In genomic region chr2:151553-152328, GRCh38 we compare ENCODE assay signal across 36 cellular contexts.
A peak's percentile ranks its signal among the peaks of the same experiment; 100 is the strongest.
DNase-seq lines count a peak whose midpoint lies in the region; ATAC-seq, FAIRE-seq and TF ChIP-seq lines count a peak whose summit lies in the region.
"Had no signal": no experiment of that assay in that cellular context is flagged by ENCODE, and none has a peak within 500 bp of the region (broad histone marks: within the 10 kb centered on the region; RNA-seq: fewer than 3 reads in every experiment).

No MANE protein-coding gene starts in this region.

- H3K9me3 ChIP-seq in HUES48 (ENCODE audit: control insufficient read depth, insufficient read depth, low read length) (peaks cover 8% of the 10 kb centered on the region; the same call in 1 of the 2 replicates), astrocyte (ENCODE audit: insufficient read depth, low read depth, low read length) (no peaks in the 10 kb centered on the region), neuronal stem cell (replicated peaks in 1 of 2; ENCODE audit: control insufficient read depth in 2 of 2, insufficient read depth in 1 of 2, low read depth in 1 of 2, low read length in 2 of 2) (peaks cover 0 to 5% of the 10 kb centered on the region in 2 donors)
- H3K9me3 ChIP-seq: adrenal gland, spleen, testis had no signal

- H3K27me3 Mint-ChIP-seq in astrocyte (ENCODE audit: low read depth, unreplicated experiment) = no peaks in the 10 kb centered on the region

- ATAC-seq in HG02885 (IDR thresholded peaks at IDR 0.05; ENCODE audit: poor library complexity, unreplicated experiment) = no peak
- ATAC-seq: left lobe of liver, PC-3, right cardiac atrium had no signal

- H3K4me2 ChIP-seq in astrocyte (ENCODE audit: low read length) = no peak overlapping the region
- H3K4me2 ChIP-seq in neuronal stem cell (ENCODE audit: insufficient read depth, low read length, poor library complexity, severe bottlenecking) = no peak overlapping the region
- H3K4me2 ChIP-seq: KMS-11 had no signal

- no peak overlapping the region for H3K4ac ChIP-seq in neuronal stem cell (ENCODE audit: low read length)

- H3K9ac ChIP-seq in HUES48 (ENCODE audit: low read depth, low read length) = peak overlapping the region; percentile 66
- no peak overlapping the region for H3K9ac ChIP-seq in astrocyte (ENCODE audit: low read length)
- H3K9ac ChIP-seq in neuronal stem cell (ENCODE audit: low read depth, low read length, poor library complexity) = no peak overlapping the region
- H3K9ac ChIP-seq: GM23248, KMS-11 had no signal

- DNase-seq in astrocyte (ENCODE audit: low read depth) (no peak), iPS DF 19.7 (ENCODE audit: low read depth, low spot score) (peak; percentile 89), neuronal stem cell (ENCODE audit: low spot score) (peak; percentile 33), H4 (ENCODE audit: low spot score) (no peak), activated T-cell treated with anti-CD3 and anti-CD28 coated beads for 4 hours (no peak), coronary artery (ENCODE audit: low spot score) (no peak)
- DNase-seq: activated CD4-positive, alpha-beta memory T cell treated with anti-CD3 and anti-CD28 coated beads for 36 hours; activated CD4-positive, CD25-positive, alpha-beta regulatory T cell treated with anti-CD3 and anti-CD28 coated beads, Interleukin-2, amount 50 U/mL, for 72 hours; activated CD8-positive, alpha-beta memory T cell treated with anti-CD3 and anti-CD28 coated beads, Interleukin-2, amount 50 U/mL, for 4 hours; activated naive CD4-positive, alpha-beta T cell treated with anti-CD3 and anti-CD28 coated beads for 36 hours; adrenal gland; AML-193; CD4-positive, CD25-positive, alpha-beta regulatory T cell; DMS79 treated with DMSO at 0.1 percent for 48 hours; glutamatergic neuron; GM23248; NCI-H1417; NCI-H2029 treated with DMSO at 0.1 percent for 48 hours; NCI-H526 treated with DMSO at 0.1 percent for 48 hours; NK-92 treated with Interleukin-12 subunit alpha and Interleukin-12 subunit beta, amount 100 ng/mL, for 24 hours; PC-3; posterior cingulate gyrus; right cardiac atrium; SHP77; spleen; stimulated activated CD4-positive, alpha-beta T cell treated with anti-CD3 and anti-CD28 coated beads, Interleukin-2, amount 100 ng/mL, for 24 hours; testis had no signal

- peaks cover 1% of the 10 kb centered on the region for H3K36me3 Mint-ChIP-seq in astrocyte (ENCODE audit: low read depth, unreplicated experiment)
- H3K36me3 Mint-ChIP-seq: activated CD4-positive, alpha-beta memory T cell treated with anti-CD3 and anti-CD28 coated beads for 36 hours; brain; CD4-positive, CD25-positive, alpha-beta regulatory T cell; memory B cell had no signal

- H2AK5ac ChIP-seq in neuronal stem cell (ENCODE audit: low read depth, low read length) = no peak overlapping the region

- no peak for FAIRE-seq in astrocyte (lab: Jason Lieb, UNC)
- FAIRE-seq: urothelium cell line had no signal

- no peaks in the 10 kb centered on the region for H4K20me1 ChIP-seq in astrocyte (ENCODE audit: insufficient read depth, low read length)

- H3K79me1 ChIP-seq in neuronal stem cell (ENCODE audit: low read depth, low read length) = no peaks in the 10 kb centered on the region

- H2BK12ac ChIP-seq in neuronal stem cell (ENCODE audit: low read length) = no peak overlapping the region

- no CpG with 5 or more reads among the region's 6 CpGs for WGBS in neuronal stem cell (ENCODE audit: extremely low coverage in 2 of 2, insufficient read length in 2 of 2, insufficient replicate concordance in 1 of 2), 2 donors

- TF ChIP-seq CTCF in astrocyte (IDR thresholded peaks at IDR 0.05; ENCODE audit: insufficient read depth, low read depth, low read length) (no peak), coronary artery (IDR thresholded peaks at IDR 0.05) (no peak)

- no peak overlapping the region for H4K8ac ChIP-seq in neuronal stem cell (ENCODE audit: low read depth, low read length)

- H3K79me2 ChIP-seq in astrocyte (ENCODE audit: insufficient read depth, low read length) = no peaks in the 10 kb centered on the region

- H3K18ac ChIP-seq in neuronal stem cell (ENCODE audit: low read length) = peak overlapping the region; percentile 82

- peaks cover 46% of the 10 kb centered on the region for H3K4me1 ChIP-seq in HUES48 (ENCODE audit: control insufficient read depth, insufficient read depth, low read length)
- H3K4me1 ChIP-seq in astrocyte (ENCODE audit: insufficient read depth, low read length) = no peaks in the 10 kb centered on the region
- H3K4me1 ChIP-seq in neuronal stem cell (ENCODE audit: control insufficient read depth in 2 of 2, insufficient read depth in 1 of 2, low read depth in 1 of 2, low read length in 2 of 2) = peaks cover 11 to 14% of the 10 kb centered on the region in 2 donors
- H3K4me1 ChIP-seq: adrenal gland, spleen, testis had no signal

- no peak overlapping the region for H3K14ac ChIP-seq in neuronal stem cell (ENCODE audit: low read length)

- no peak overlapping the region for H2BK15ac ChIP-seq in neuronal stem cell (ENCODE audit: low read length)

- H4K91ac ChIP-seq in neuronal stem cell (ENCODE audit: low read depth, low read length, poor library complexity) = no peak overlapping the region

- H3K4me3 ChIP-seq in HUES48 (ENCODE audit: low read depth, low read length) (peak overlapping the region; percentile 46), astrocyte (ENCODE audit: insufficient read depth, low read depth, low read length) (no peak overlapping the region), neuronal stem cell (ENCODE audit: low read length in 2 of 2) (no peak overlapping the region), coronary artery (no peak overlapping the region)
- H3K4me3 ChIP-seq: adrenal gland, GM23248, spleen, testis had no signal

- peak overlapping the region; percentile 36 for H3K27ac Mint-ChIP-seq in astrocyte (ENCODE audit: unreplicated experiment)
- H3K27ac Mint-ChIP-seq: activated CD4-positive, alpha-beta memory T cell treated with anti-CD3 and anti-CD28 coated beads for 36 hours; activated naive CD4-positive, alpha-beta T cell treated with anti-CD3 and anti-CD28 coated beads for 36 hours; brain; memory B cell; stimulated activated naive CD8-positive, alpha-beta T cell treated with anti-CD3 and anti-CD28 coated beads, Interleukin-15, Interleukin-2, amounts not matched to agents 100 ng/mL and 50 ng/mL, for 24 hours had no signal

- H3K36me3 ChIP-seq in HUES48 (ENCODE audit: control insufficient read depth, insufficient read depth, low read length) (no peaks in the 10 kb centered on the region), astrocyte (ENCODE audit: insufficient read depth, low read length) (no peaks in the 10 kb centered on the region), neuronal stem cell (replicated peaks in 1 of 2; ENCODE audit: control insufficient read depth in 2 of 2, insufficient read depth in 2 of 2, low read length in 2 of 2) (no peaks in the 10 kb centered on the region)
- H3K36me3 ChIP-seq: adrenal gland, spleen had no signal

- H3K4me3 Mint-ChIP-seq in astrocyte (ENCODE audit: unreplicated experiment) = peak overlapping the region; percentile 42
- H3K4me3 Mint-ChIP-seq: activated CD4-positive, alpha-beta memory T cell treated with anti-CD3 and anti-CD28 coated beads for 36 hours; activated naive CD4-positive, alpha-beta T cell treated with anti-CD3 and anti-CD28 coated beads for 36 hours; brain; CD4-positive, CD25-positive, alpha-beta regulatory T cell; memory B cell; neural crest cell; stimulated activated naive CD8-positive, alpha-beta T cell treated with anti-CD3 and anti-CD28 coated beads, Interleukin-15, Interleukin-2, amounts not matched to agents 100 ng/mL and 50 ng/mL, for 24 hours had no signal

- H3K27ac ChIP-seq in HUES48 (ENCODE audit: low read depth, low read length) (peak overlapping the region; percentile 100), astrocyte (ENCODE audit: low read depth, low read length) (no peak overlapping the region), neuronal stem cell (replicated peaks; ENCODE audit: low read length) (peak overlapping the region; percentile 72), coronary artery (no peak overlapping the region)
- H3K27ac ChIP-seq: adrenal gland, GM23248, KMS-11, spleen, testis had no signal

- no peaks in the 10 kb centered on the region for H3K9me3 Mint-ChIP-seq in astrocyte (ENCODE audit: unreplicated experiment)
- H3K9me3 Mint-ChIP-seq: activated CD4-positive, alpha-beta memory T cell treated with anti-CD3 and anti-CD28 coated beads for 36 hours; activated naive CD4-positive, alpha-beta T cell treated with anti-CD3 and anti-CD28 coated beads for 36 hours; brain; memory B cell; neural crest cell; stimulated activated naive CD8-positive, alpha-beta T cell treated with anti-CD3 and anti-CD28 coated beads, Interleukin-15, Interleukin-2, amounts not matched to agents 100 ng/mL and 50 ng/mL, for 24 hours had no signal

- H3K23ac ChIP-seq in neuronal stem cell (ENCODE audit: low read depth, low read length, poor library complexity) = no peak overlapping the region

- H2BK5ac ChIP-seq in neuronal stem cell (ENCODE audit: low read length) = no peak overlapping the region

- H2BK120ac ChIP-seq in neuronal stem cell (ENCODE audit: low read depth, low read length) = no peak overlapping the region

- H3K27me3 ChIP-seq in HUES48 (ENCODE audit: control insufficient read depth, insufficient read depth, low read length) = no peaks in the 10 kb centered on the region
- H3K27me3 ChIP-seq in astrocyte (ENCODE audit: insufficient read depth, low read length) = no peaks in the 10 kb centered on the region
- no peaks in the 10 kb centered on the region for H3K27me3 ChIP-seq in neuronal stem cell (ENCODE audit: control insufficient read depth in 3 of 3, insufficient read depth in 3 of 3, low read depth in 1 of 3, low read length in 3 of 3)
- H3K27me3 ChIP-seq: testis had no signal

- H2AFZ ChIP-seq in astrocyte (ENCODE audit: low read depth, low read length) (no peak overlapping the region), neuronal stem cell (ENCODE audit: low read length) (peak overlapping the region; percentile 75)
- H2AFZ ChIP-seq: GM23248 had no signal

- H3K4me1 Mint-ChIP-seq in astrocyte (ENCODE audit: low read depth, unreplicated experiment) = peaks cover 9% of the 10 kb centered on the region
- H3K4me1 Mint-ChIP-seq: brain, memory B cell had no signal

Comparison
In these comparisons a context has a peak if more than half of its experiments do, and no peak if none do; other contexts are left out.
1. H3K27ac ChIP-seq: peak in HUES48 (single experiment) and neuronal stem cell (single experiment); none in astrocyte (single experiment) and coronary artery (0 of 2).
2. DNase-seq: peak in iPS DF 19.7 (single experiment) and neuronal stem cell (single experiment); none in astrocyte (single experiment), H4 (single experiment), activated T-cell treated with anti-CD3 and anti-CD28 coated beads for 4 hours (single experiment) and coronary artery (single experiment).